ENCODE assay signal across 12 cellular contexts in genomic region chr2:109324859-109325258, GRCh38.
A peak's percentile ranks its signal among the peaks of the same experiment; 100 is the strongest.
DNase-seq lines count a peak whose midpoint lies in the region; ATAC-seq and TF ChIP-seq lines count a peak whose summit lies in the region.
"Had no signal": no experiment of that assay in that cellular context is flagged by ENCODE, and none has a peak within 500 bp of the region (broad histone marks: within the 10 kb centered on the region; RNA-seq: fewer than 3 reads in every experiment).

No MANE protein-coding gene starts in this region.

- H3K4me3 ChIP-seq in mammary epithelial cell (replicated peaks in 1 of 3; ENCODE audit: insufficient read depth in 1 of 3, low read depth in 2 of 3, low read length in 3 of 3) (no peak overlapping the region), kidney epithelial cell (ENCODE audit: low read depth, low read length) (no peak overlapping the region), subcutaneous abdominal adipose tissue (ENCODE audit: low read depth in 1 of 5, low read length in 5 of 5) (peak overlapping the region in 1 of 5 donors; percentile 33)

- CTCF ChIA-PET in mammary epithelial cell (lab: Charles Lee; ENCODE audit: low non-redundant PET), result no interaction called here

- peak overlapping the region; percentile 7 for H2AFZ ChIP-seq in mammary epithelial cell (ENCODE audit: low read depth, low read length)

- BruUV-seq in mammary epithelial cell (replicated peaks; lab: Mats Ljungman, UMichigan), result no TSS peak

- in situ Hi-C loops in mammary epithelial cell (cut with MboI; ENCODE audit: low sequenced_read_pairs in 2 of 2), result no loop called here

- intact Hi-C loops in mammary epithelial cell (cut with micrococcal nuclease), result no loop called here

- no peaks in the 10 kb centered on the region; the same call in 1 of the 2 replicates for H3K27me3 Mint-ChIP-seq in HFFc6 (ENCODE audit: insufficient read depth)

- H3K4me3 Mint-ChIP-seq in HFFc6, result peak overlapping the region; percentile 56; the same call in 1 of the 2 replicates
- H3K4me3 Mint-ChIP-seq: activated naive CD4-positive, alpha-beta T cell treated with anti-CD3 and anti-CD28 coated beads for 36 hours had no signal

- no peaks in the 10 kb centered on the region for H3K79me2 ChIP-seq in mammary epithelial cell (ENCODE audit: insufficient read depth, low read length)

- peak overlapping the region; percentile 83 for H3K27ac Mint-ChIP-seq in HFFc6
- H3K27ac Mint-ChIP-seq: activated naive CD4-positive, alpha-beta T cell treated with anti-CD3 and anti-CD28 coated beads for 36 hours had no signal

- TF ChIP-seq CTCF in HFFc6 (IDR thresholded peaks at IDR 0.05) (no peak), mammary epithelial cell (conservative IDR thresholded peaks at IDR 0.05 in 1 of 2, IDR thresholded peaks at IDR 0.05 in 1 of 2; ENCODE audit: extremely low read depth in 1 of 2, insufficient read depth in 1 of 2, low read depth in 1 of 2, low read length in 2 of 2) (no peak), kidney epithelial cell (IDR thresholded peaks at IDR 0.05; ENCODE audit: insufficient read depth, low read length, poor library complexity, severe bottlenecking) (no peak)

- H3K27me3 ChIP-seq in mammary epithelial cell (ENCODE audit: insufficient read depth, low read length) (no peaks in the 10 kb centered on the region), kidney epithelial cell (ENCODE audit: control insufficient read depth, insufficient read depth, low read length) (peaks cover 5% of the 10 kb centered on the region), subcutaneous abdominal adipose tissue (ENCODE audit: control insufficient read depth in 5 of 5, insufficient read depth in 4 of 5, low read length in 5 of 5) (no peaks in the 10 kb centered on the region)

- ATAC-seq in GM18520 (IDR thresholded peaks at IDR 0.05; ENCODE audit: unreplicated experiment), result no peak

- H3K4me2 ChIP-seq in mammary epithelial cell (ENCODE audit: insufficient read depth, low read depth, low read length), result peak overlapping the region; percentile 28

- WGBS in mammary epithelial cell (ENCODE audit: low coverage, missing lambda C conversion rate), result 16% methylated on average over 6 of the region's 7 CpGs

- peak; percentile 94 for DNase-seq in HFFc6
- peak; percentile 65 for DNase-seq in mammary epithelial cell
- peak; percentile 43 for DNase-seq in kidney epithelial cell (ENCODE audit: low read depth)
- no peak for DNase-seq in NCI-H2081 (lab: John Stamatoyannopoulos, UW)
- no peak for DNase-seq in NCI-H2196 treated with DMSO at 0.1 percent for 48 hours (lab: John Stamatoyannopoulos, UW; ENCODE audit: unreplicated experiment)
- no peak for DNase-seq in NCI-H146 treated with DMSO at 0.1 percent for 48 hours (lab: John Stamatoyannopoulos, UW; ENCODE audit: unreplicated experiment)
- DNase-seq: activated naive CD4-positive, alpha-beta T cell treated with anti-CD3 and anti-CD28 coated beads for 36 hours; GF-D8; NCI-H524 treated with DMSO at 0.1 percent for 48 hours had no signal

- no peaks in the 10 kb centered on the region for H4K20me1 ChIP-seq in mammary epithelial cell (ENCODE audit: insufficient read depth, low read length)

- H3K27ac ChIP-seq in mammary epithelial cell (ENCODE audit: insufficient read depth, low read depth, low read length), result no peak overlapping the region
- H3K27ac ChIP-seq in subcutaneous abdominal adipose tissue (ENCODE audit: low read depth, low read length), result peak overlapping the region; percentile 64
- H3K27ac ChIP-seq: HL-60 had no signal

- peaks cover 4% of the 10 kb centered on the region; the same call in 1 of the 2 replicates for H3K9me3 Mint-ChIP-seq in HFFc6
- H3K9me3 Mint-ChIP-seq: activated naive CD4-positive, alpha-beta T cell treated with anti-CD3 and anti-CD28 coated beads for 36 hours had no signal

- H3K36me3 ChIP-seq in mammary epithelial cell (ENCODE audit: insufficient read depth, low read length), result no peaks in the 10 kb centered on the region
- no peaks in the 10 kb centered on the region for H3K36me3 ChIP-seq in kidney epithelial cell (ENCODE audit: control insufficient read depth, insufficient read depth, low read length)
- H3K36me3 ChIP-seq in subcutaneous abdominal adipose tissue (ENCODE audit: control insufficient read depth in 5 of 5, insufficient read depth in 5 of 5, low read length in 5 of 5), result no peaks in the 10 kb centered on the region

- H3K9ac ChIP-seq in mammary epithelial cell (ENCODE audit: insufficient read depth, low read length), result no peak overlapping the region
- peak overlapping the region in 1 of 5 donors; percentile 27 for H3K9ac ChIP-seq in subcutaneous abdominal adipose tissue (ENCODE audit: low read length in 5 of 5)

- peaks cover 34% of the 10 kb centered on the region for H3K4me1 ChIP-seq in mammary epithelial cell (ENCODE audit: insufficient read depth, low read length)
- H3K4me1 ChIP-seq in subcutaneous abdominal adipose tissue (ENCODE audit: control insufficient read depth in 5 of 5, insufficient read depth in 5 of 5, low read length in 5 of 5), result peaks cover 21 to 65% (median 58%) of the 10 kb centered on the region in 5 donors

- peaks cover 25% of the 10 kb centered on the region for H3K36me3 Mint-ChIP-seq in HFFc6 (ENCODE audit: low read depth)

- H3K4me1 Mint-ChIP-seq in HFFc6 (ENCODE audit: low read depth), result peaks cover 84% of the 10 kb centered on the region

- no peaks in the 10 kb centered on the region for H3K9me3 ChIP-seq in mammary epithelial cell (replicated peaks; ENCODE audit: insufficient read depth, low read length)
- no peaks in the 10 kb centered on the region for H3K9me3 ChIP-seq in subcutaneous abdominal adipose tissue (ENCODE audit: control insufficient read depth in 5 of 5, low read length in 5 of 5)

- dilution Hi-C loops in mammary epithelial cell (cut with HindIII; ENCODE audit: low sequenced_read_pairs), result no loop called here

Comparison
In these comparisons a context has a peak if more than half of its experiments do, and no peak if none do; other contexts are left out.
1. DNase-seq: peak in HFFc6 (single experiment), mammary epithelial cell (single experiment) and kidney epithelial cell (single experiment); none in NCI-H2081 (0 of 2), NCI-H2196 treated with DMSO at 0.1 percent for 48 hours (single experiment) and NCI-H146 treated with DMSO at 0.1 percent for 48 hours (single experiment).